ENCODE assay signal across 1 cellular context in genomic region chr6:88963139-88964090, GRCh38.
TF ChIP-seq lines count a peak whose summit lies in the region.

TSS of gene RNGTT (minus strand) at chr6:88963618. CDS start at chr6:88963409, 209 bp downstream.

TF ChIP-seq in HepG2, 621 proteins besides CTCF, POLR2A, EP300 and RAD21 (continued from another document and continues in another):
- TF ChIP-seq ARHGAP35 (CRISPR knock-in tag; IDR thresholded peaks at IDR 0.05; ENCODE audit: borderline replicate concordance): no peak; the same call in 1 of the 2 replicates
- TF ChIP-seq NCOA1 (CRISPR knock-in tag; IDR thresholded peaks at IDR 0.05): no peak; the same call in 1 of the 2 replicates
- TF ChIP-seq HOXA3 (CRISPR knock-in tag; IDR thresholded peaks at IDR 0.05): peak; percentile 61; the same call in 1 of the 2 replicates
- 0 out of 2 replicates have a peak, but pooled peaks have one; percentile 68 for TF ChIP-seq DNMT1 (CRISPR knock-in tag; IDR thresholded peaks at IDR 0.05)
- peak; percentile 56; the same call in 1 of the 2 replicates for TF ChIP-seq ZNF350 (CRISPR knock-in tag; IDR thresholded peaks at IDR 0.05; ENCODE audit: borderline replicate concordance, low read depth)
- no peak; the same call in 1 of the 2 replicates for TF ChIP-seq ZNF792 (CRISPR knock-in tag; IDR thresholded peaks at IDR 0.05)
- no peak for TF ChIP-seq MYNN (CRISPR knock-in tag; IDR thresholded peaks at IDR 0.05; ENCODE audit: low read depth)
- TF ChIP-seq ZFP36L2 (CRISPR knock-in tag; IDR thresholded peaks at IDR 0.05): no peak
- no peak for TF ChIP-seq NFE2 (CRISPR knock-in tag; IDR thresholded peaks at IDR 0.05)
- TF ChIP-seq, protein P1, sequence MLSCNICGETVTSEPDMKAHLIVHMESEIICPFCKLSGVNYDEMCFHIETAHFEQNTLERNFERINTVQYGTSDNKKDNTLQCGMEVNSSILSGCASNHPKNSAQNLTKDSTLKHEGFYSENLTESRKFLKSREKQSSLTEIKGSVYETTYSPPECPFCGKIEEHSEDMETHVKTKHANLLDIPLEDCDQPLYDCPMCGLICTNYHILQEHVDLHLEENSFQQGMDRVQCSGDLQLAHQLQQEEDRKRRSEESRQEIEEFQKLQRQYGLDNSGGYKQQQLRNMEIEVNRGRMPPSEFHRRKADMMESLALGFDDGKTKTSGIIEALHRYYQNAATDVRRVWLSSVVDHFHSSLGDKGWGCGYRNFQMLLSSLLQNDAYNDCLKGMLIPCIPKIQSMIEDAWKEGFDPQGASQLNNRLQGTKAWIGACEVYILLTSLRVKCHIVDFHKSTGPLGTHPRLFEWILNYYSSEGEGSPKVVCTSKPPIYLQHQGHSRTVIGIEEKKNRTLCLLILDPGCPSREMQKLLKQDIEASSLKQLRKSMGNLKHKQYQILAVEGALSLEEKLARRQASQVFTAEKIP (CRISPR knock-in tag; IDR thresholded peaks at IDR 0.05; ENCODE audit: borderline replicate concordance): no peak
- no peak; the same call in 1 of the 2 replicates for TF ChIP-seq GFI1 (CRISPR knock-in tag; IDR thresholded peaks at IDR 0.05; ENCODE audit: borderline replicate concordance)
- no peak for TF ChIP-seq BCLAF1 (IDR thresholded peaks at IDR 0.05)
- TF ChIP-seq HNF4G (IDR thresholded peaks at IDR 0.05; ENCODE audit: borderline replicate concordance, low read depth, low read length): no peak; the same call in 1 of the 2 replicates
- no peak for TF ChIP-seq HNF4G (CRISPR knock-in tag; IDR thresholded peaks at IDR 0.05; ENCODE audit: borderline replicate concordance, low read depth)
- TF ChIP-seq ZNF253 (CRISPR knock-in tag; IDR thresholded peaks at IDR 0.05; ENCODE audit: borderline replicate concordance): 0 out of 2 replicates have a peak, but pooled peaks have one; percentile 67
- 0 out of 2 replicates have a peak, but pooled peaks have one; percentile 31 for TF ChIP-seq ZBTB20 (CRISPR knock-in tag; IDR thresholded peaks at IDR 0.05; ENCODE audit: borderline replicate concordance, low read depth)
- TF ChIP-seq, protein P2, sequence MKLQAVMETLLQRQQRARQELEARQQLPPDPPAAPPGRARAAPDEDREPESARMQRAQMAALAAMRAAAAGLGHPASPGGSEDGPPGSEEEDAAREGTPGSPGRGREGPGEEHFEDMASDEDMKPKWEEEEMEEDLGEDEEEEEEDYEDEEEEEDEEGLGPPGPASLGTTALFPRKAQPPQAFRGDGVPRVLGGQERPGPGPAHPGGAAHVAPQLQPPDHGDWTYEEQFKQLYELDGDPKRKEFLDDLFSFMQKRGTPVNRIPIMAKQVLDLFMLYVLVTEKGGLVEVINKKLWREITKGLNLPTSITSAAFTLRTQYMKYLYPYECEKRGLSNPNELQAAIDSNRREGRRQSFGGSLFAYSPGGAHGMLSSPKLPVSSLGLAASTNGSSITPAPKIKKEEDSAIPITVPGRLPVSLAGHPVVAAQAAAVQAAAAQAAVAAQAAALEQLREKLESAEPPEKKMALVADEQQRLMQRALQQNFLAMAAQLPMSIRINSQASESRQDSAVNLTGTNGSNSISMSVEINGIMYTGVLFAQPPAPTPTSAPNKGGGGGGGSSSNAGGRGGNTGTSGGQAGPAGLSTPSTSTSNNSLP (IDR thresholded peaks at IDR 0.05; ENCODE audit: low read depth, low read length): no peak
- TF ChIP-seq NFYC (CRISPR knock-in tag; IDR thresholded peaks at IDR 0.05): peak; percentile 41; the same call in 1 of the 2 replicates
- no peak for TF ChIP-seq ATM (IDR thresholded peaks at IDR 0.05; ENCODE audit: borderline replicate concordance)
- TF ChIP-seq ZNF547 (CRISPR knock-in tag; IDR thresholded peaks at IDR 0.05): peak; percentile 30; the same call in 1 of the 2 replicates
- TF ChIP-seq, protein P3, sequence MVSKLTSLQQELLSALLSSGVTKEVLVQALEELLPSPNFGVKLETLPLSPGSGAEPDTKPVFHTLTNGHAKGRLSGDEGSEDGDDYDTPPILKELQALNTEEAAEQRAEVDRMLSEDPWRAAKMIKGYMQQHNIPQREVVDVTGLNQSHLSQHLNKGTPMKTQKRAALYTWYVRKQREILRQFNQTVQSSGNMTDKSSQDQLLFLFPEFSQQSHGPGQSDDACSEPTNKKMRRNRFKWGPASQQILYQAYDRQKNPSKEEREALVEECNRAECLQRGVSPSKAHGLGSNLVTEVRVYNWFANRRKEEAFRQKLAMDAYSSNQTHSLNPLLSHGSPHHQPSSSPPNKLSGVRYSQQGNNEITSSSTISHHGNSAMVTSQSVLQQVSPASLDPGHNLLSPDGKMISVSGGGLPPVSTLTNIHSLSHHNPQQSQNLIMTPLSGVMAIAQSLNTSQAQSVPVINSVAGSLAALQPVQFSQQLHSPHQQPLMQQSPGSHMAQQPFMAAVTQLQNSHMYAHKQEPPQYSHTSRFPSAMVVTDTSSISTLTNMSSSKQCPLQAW (CRISPR knock-in tag; IDR thresholded peaks at IDR 0.05): peak; percentile 72
- TF ChIP-seq ZNF781 (CRISPR knock-in tag; IDR thresholded peaks at IDR 0.05; ENCODE audit: borderline replicate concordance, not compliant biosample characterization): peak; percentile 90
- no peak for TF ChIP-seq KAT2B (IDR thresholded peaks at IDR 0.05; ENCODE audit: borderline replicate concordance, low read depth, low read length)
- no peak for TF ChIP-seq ZNF225 (CRISPR knock-in tag; IDR thresholded peaks at IDR 0.05)
- TF ChIP-seq TCF7L2 (IDR thresholded peaks at IDR 0.05; ENCODE audit: low read depth, low read length): no peak
- peak; percentile 63; the same call in 1 of the 2 replicates for TF ChIP-seq MZF1 (CRISPR knock-in tag; IDR thresholded peaks at IDR 0.05; ENCODE audit: borderline replicate concordance)
- no peak for TF ChIP-seq ZNF276 (CRISPR knock-in tag; IDR thresholded peaks at IDR 0.05; ENCODE audit: low read depth)
- TF ChIP-seq SOX6 (IDR thresholded peaks at IDR 0.05): no peak
- TF ChIP-seq SOX6 (CRISPR knock-in tag; IDR thresholded peaks at IDR 0.05): peak; percentile 71
- no peak for TF ChIP-seq ARNT (IDR thresholded peaks at IDR 0.05)
- no peak for TF ChIP-seq NBN (conservative IDR thresholded peaks at IDR 0.05)
- no peak for TF ChIP-seq MBD4 (IDR thresholded peaks at IDR 0.05; ENCODE audit: borderline replicate concordance, low read length)
- no peak for TF ChIP-seq U2AF1 (optimal IDR thresholded peaks at IDR 0.05; ENCODE audit: low read depth, low read length)
- TF ChIP-seq KMT2B (CRISPR knock-in tag; IDR thresholded peaks at IDR 0.05): peak; percentile 90
- TF ChIP-seq ONECUT2 (CRISPR knock-in tag; IDR thresholded peaks at IDR 0.05): peak; percentile 15; the same call in 1 of the 2 replicates
- TF ChIP-seq TAF15 (IDR thresholded peaks at IDR 0.05; ENCODE audit: low read depth, low read length, poor library complexity, severe bottlenecking): no peak
- TF ChIP-seq ZNF124 (CRISPR knock-in tag; IDR thresholded peaks at IDR 0.05): peak; percentile 75; the same call in 1 of the 2 replicates
- no peak for TF ChIP-seq PRMT3 (CRISPR knock-in tag; IDR thresholded peaks at IDR 0.05; ENCODE audit: borderline replicate concordance, low read depth)
- TF ChIP-seq ISL2 (CRISPR knock-in tag; IDR thresholded peaks at IDR 0.05): peak; percentile 70; the same call in 1 of the 2 replicates
- no peak for TF ChIP-seq SMAD1 (CRISPR knock-in tag; IDR thresholded peaks at IDR 0.05; ENCODE audit: borderline replicate concordance, low read depth)
- TF ChIP-seq ELF4 (CRISPR knock-in tag; IDR thresholded peaks at IDR 0.05; ENCODE audit: borderline replicate concordance): peak; percentile 83; the same call in 1 of the 2 replicates
- TF ChIP-seq, protein P4, sequence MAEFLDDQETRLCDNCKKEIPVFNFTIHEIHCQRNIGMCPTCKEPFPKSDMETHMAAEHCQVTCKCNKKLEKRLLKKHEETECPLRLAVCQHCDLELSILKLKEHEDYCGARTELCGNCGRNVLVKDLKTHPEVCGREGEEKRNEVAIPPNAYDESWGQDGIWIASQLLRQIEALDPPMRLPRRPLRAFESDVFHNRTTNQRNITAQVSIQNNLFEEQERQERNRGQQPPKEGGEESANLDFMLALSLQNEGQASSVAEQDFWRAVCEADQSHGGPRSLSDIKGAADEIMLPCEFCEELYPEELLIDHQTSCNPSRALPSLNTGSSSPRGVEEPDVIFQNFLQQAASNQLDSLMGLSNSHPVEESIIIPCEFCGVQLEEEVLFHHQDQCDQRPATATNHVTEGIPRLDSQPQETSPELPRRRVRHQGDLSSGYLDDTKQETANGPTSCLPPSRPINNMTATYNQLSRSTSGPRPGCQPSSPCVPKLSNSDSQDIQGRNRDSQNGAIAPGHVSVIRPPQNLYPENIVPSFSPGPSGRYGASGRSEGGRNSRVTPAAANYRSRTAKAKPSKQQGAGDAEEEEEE (CRISPR knock-in tag; IDR thresholded peaks at IDR 0.05; ENCODE audit: borderline replicate concordance): no peak
- TF ChIP-seq PHF8 (CRISPR knock-in tag; IDR thresholded peaks at IDR 0.05): peak; percentile 88
- TF ChIP-seq CREBL2 (CRISPR knock-in tag; IDR thresholded peaks at IDR 0.05; ENCODE audit: borderline replicate concordance): 0 out of 2 replicates have a peak, but pooled peaks have one; percentile 37
- peak; percentile 21 for TF ChIP-seq YY1 (IDR thresholded peaks at IDR 0.05; ENCODE audit: insufficient read depth, insufficient replicate concordance, low read depth, low read length)
- no peak for TF ChIP-seq ZNF281 (CRISPR knock-in tag; IDR thresholded peaks at IDR 0.05; ENCODE audit: borderline replicate concordance)
- TF ChIP-seq, protein P5, sequence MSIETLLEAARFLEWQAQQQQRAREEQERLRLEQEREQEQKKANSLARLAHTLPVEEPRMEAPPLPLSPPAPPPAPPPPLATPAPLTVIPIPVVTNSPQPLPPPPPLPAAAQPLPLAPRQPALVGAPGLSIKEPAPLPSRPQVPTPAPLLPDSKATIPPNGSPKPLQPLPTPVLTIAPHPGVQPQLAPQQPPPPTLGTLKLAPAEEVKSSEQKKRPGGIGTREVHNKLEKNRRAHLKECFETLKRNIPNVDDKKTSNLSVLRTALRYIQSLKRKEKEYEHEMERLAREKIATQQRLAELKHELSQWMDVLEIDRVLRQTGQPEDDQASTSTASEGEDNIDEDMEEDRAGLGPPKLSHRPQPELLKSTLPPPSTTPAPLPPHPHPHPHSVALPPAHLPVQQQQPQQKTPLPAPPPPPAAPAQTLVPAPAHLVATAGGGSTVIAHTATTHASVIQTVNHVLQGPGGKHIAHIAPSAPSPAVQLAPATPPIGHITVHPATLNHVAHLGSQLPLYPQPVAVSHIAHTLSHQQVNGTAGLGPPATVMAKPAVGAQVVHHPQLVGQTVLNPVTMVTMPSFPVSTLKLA (IDR thresholded peaks at IDR 0.05): 0 out of 2 replicates have a peak, but pooled peaks have one; percentile 3
- TF ChIP-seq CAMTA2 (CRISPR knock-in tag; IDR thresholded peaks at IDR 0.05; ENCODE audit: borderline replicate concordance): no peak
- TF ChIP-seq TBL1XR1 (IDR thresholded peaks at IDR 0.05; ENCODE audit: borderline replicate concordance, low read length, partially characterized antibody): no peak
- no peak for TF ChIP-seq ZNF34 (CRISPR knock-in tag; IDR thresholded peaks at IDR 0.05; ENCODE audit: borderline replicate concordance)
- peak; percentile 67 for TF ChIP-seq ZFY (CRISPR knock-in tag; IDR thresholded peaks at IDR 0.05)
- TF ChIP-seq ZNF891 (CRISPR knock-in tag; IDR thresholded peaks at IDR 0.05): no peak; the same call in 1 of the 2 replicates
- no peak for TF ChIP-seq ZNF776 (CRISPR knock-in tag; IDR thresholded peaks at IDR 0.05)
